11 cellular contexts compared by ENCODE assay signal in genomic region chr2:119225084-119225864, GRCh38. TPM values are rescaled to one million over a fixed set of nuclear protein-coding genes. Genes with fewer than 3 reads are reported as not detected.
DNase-seq lines count a peak whose midpoint lies in the region; ATAC-seq and TF ChIP-seq lines count a peak whose summit lies in the region.
"Had no signal": no experiment of that assay in that cellular context is flagged by ENCODE, and none has a peak within 500 bp of the region (broad histone marks: within the 10 kb centered on the region; RNA-seq: fewer than 3 reads in every experiment).

No MANE protein-coding gene starts in this region.

- no peak for ATAC-seq in GM21825 (IDR thresholded peaks at IDR 0.05; ENCODE audit: unreplicated experiment)

- H3K4me2 ChIP-seq in hepatocyte, result peak overlapping the region; percentile 21

- H3K9me3 ChIP-seq in hepatocyte (ENCODE audit: low read depth) (no peaks in the 10 kb centered on the region), esophagus squamous epithelium (no peaks in the 10 kb centered on the region)

- H3K27ac ChIP-seq in hepatocyte (no peak overlapping the region), esophagus squamous epithelium (no peak overlapping the region)

- no peaks in the 10 kb centered on the region for H3K79me2 ChIP-seq in hepatocyte

- no peaks in the 10 kb centered on the region for H4K20me1 ChIP-seq in hepatocyte (ENCODE audit: insufficient read depth, poor library complexity, severe bottlenecking)

- H3K4me3 ChIP-seq in hepatocyte, result no peak overlapping the region
- H3K4me3 ChIP-seq in esophagus squamous epithelium, result no peak overlapping the region

- H3K4me1 ChIP-seq in hepatocyte (ENCODE audit: insufficient read depth) (peaks cover 25% of the 10 kb centered on the region), esophagus squamous epithelium (peaks cover 14 to 34% (median 14%) of the 10 kb centered on the region in 3 donors)

- peak; percentile 61 for DNase-seq in 8988T
- DNase-seq in NCI-H146 (lab: John Stamatoyannopoulos, UW), result peak; percentile 42
- peak; percentile 51 for DNase-seq in hepatocyte (ENCODE audit: low spot score)
- DNase-seq in activated CD8-positive, alpha-beta memory T cell treated with anti-CD3 and anti-CD28 coated beads, Interleukin-2, amount 50 U/mL, for 48 hours, result no peak
- DNase-seq in esophagus squamous epithelium (lab: John Stamatoyannopoulos, UW), result no peak
- no peak for DNase-seq in stimulated activated naive CD4-positive, alpha-beta T cell (lab: John Stamatoyannopoulos, UW)
- DNase-seq: activated naive CD8-positive, alpha-beta T cell treated with anti-CD3 and anti-CD28 coated beads, Interleukin-2, amount 10 ng/mL, durations not matched to agents 7 days and 5 days; kidney; NCI-H2107 had no signal

- H2AFZ ChIP-seq in hepatocyte, result no peak overlapping the region

- H3K27me3 ChIP-seq in hepatocyte (peaks cover 9% of the 10 kb centered on the region), esophagus squamous epithelium (peaks cover 0 to 10% (median 0%) of the 10 kb centered on the region in 4 donors)

- TF ChIP-seq CTCF in GM12872 (IDR thresholded peaks at IDR 0.05; ENCODE audit: insufficient read depth, low read depth, low read length) (peak; percentile 38; the same call in 2 of the 3 replicates), hepatocyte (IDR thresholded peaks at IDR 0.05; ENCODE audit: poor library complexity) (no peak), esophagus squamous epithelium (IDR thresholded peaks at IDR 0.05) (peak in 1 of 6 experiments; percentile 4)

- no peaks in the 10 kb centered on the region for H3K9me2 ChIP-seq in hepatocyte (replicated peaks; ENCODE audit: insufficient read depth)

- intact Hi-C loops in esophagus squamous epithelium (cut with DNase I), result no loop called here

- H3K36me3 ChIP-seq in hepatocyte (replicated peaks; ENCODE audit: insufficient read depth, low read depth) (no peaks in the 10 kb centered on the region), esophagus squamous epithelium (peaks cover 0 to 7% (median 0%) of the 10 kb centered on the region in 3 donors)

- no peak for TF ChIP-seq POLR2A in esophagus squamous epithelium (IDR thresholded peaks at IDR 0.05)

- 80% methylated on average over 7 of the region's 7 CpGs for WGBS in hepatocyte (ENCODE audit: low lambda C conversion rate, missing lambda C conversion rate)
- WGBS in esophagus squamous epithelium, 2 donors, result 84 to 89% methylated on average over 6 of the region's 7 CpGs

RNA-seq across cellular contexts. Expression of gene STEAP3, which starts 1.6 kb away (rescaled TPM):
- total RNA-seq in hepatocyte (10.2 and 11.2 TPM in 2 replicates), esophagus squamous epithelium (10 to 100 TPM; 18.1 to 28.8 (median 25.7) TPM)
- 7.1 and 12.0 TPM in 2 replicates for polyA plus RNA-seq in hepatocyte

Comparison
In these comparisons a context has a peak if more than half of its experiments do, and no peak if none do; other contexts are left out.
1. DNase-seq: peak in 8988T (single experiment), NCI-H146 (single experiment) and hepatocyte (single experiment); none in activated CD8-positive, alpha-beta memory T cell treated with anti-CD3 and anti-CD28 coated beads, Interleukin-2, amount 50 U/mL, for 48 hours (single experiment), esophagus squamous epithelium (single experiment) and stimulated activated naive CD4-positive, alpha-beta T cell (0 of 6).